Comparison of ENCODE assay signal across 10 cellular contexts in genomic region chr16:65119905-65120341, GRCh38. TPM values are rescaled to one million over a fixed set of nuclear protein-coding genes. Genes with fewer than 3 reads are reported as not detected.
DNase-seq lines count a peak whose midpoint lies in the region; ATAC-seq and TF ChIP-seq lines count a peak whose summit lies in the region.
"Had no signal": no experiment of that assay in that cellular context is flagged by ENCODE, and none has a peak within 500 bp of the region (broad histone marks: within the 10 kb centered on the region; RNA-seq: fewer than 3 reads in every experiment).

No MANE protein-coding gene starts in this region.

- 12 to 17% methylated on average over 8 of the region's 8 CpGs for WGBS in testis, 2 donors

- no peak for TF ChIP-seq POLR2A in testis (IDR thresholded peaks at IDR 0.05)

- peak overlapping the region; percentile 4; the same call in 1 of the 2 replicates for H3K9ac ChIP-seq in HUES48 (ENCODE audit: low read depth, low read length)

- H3K36me3 ChIP-seq in HUES48 (ENCODE audit: control insufficient read depth, insufficient read depth, low read length), result no peaks in the 10 kb centered on the region
- no peaks in the 10 kb centered on the region for H3K36me3 ChIP-seq in lower lobe of right lung
- H3K36me3 ChIP-seq in testis (ENCODE audit: low read depth, missing control alignments), result no peaks in the 10 kb centered on the region

- peaks cover 35% of the 10 kb centered on the region for H3K4me1 ChIP-seq in HUES48 (ENCODE audit: control insufficient read depth, insufficient read depth, low read length)
- H3K4me1 ChIP-seq in lower lobe of right lung, result peaks cover 9% of the 10 kb centered on the region
- peaks cover 16% of the 10 kb centered on the region for H3K4me1 ChIP-seq in testis

- no peak overlapping the region for H3K27ac ChIP-seq in HUES48 (ENCODE audit: low read depth, low read length)
- H3K27ac ChIP-seq in dorsolateral prefrontal cortex, result peak overlapping the region in 57 of 59 donors; percentile 42 to 96 (median 87)
- H3K27ac ChIP-seq in lower lobe of right lung, result peak overlapping the region; percentile 76
- H3K27ac ChIP-seq in testis, result peak overlapping the region; percentile 81 to 90

- H3K27me3 ChIP-seq in HUES48 (ENCODE audit: control insufficient read depth, insufficient read depth, low read length), result peaks cover 62% of the 10 kb centered on the region
- no peaks in the 10 kb centered on the region for H3K27me3 ChIP-seq in dorsolateral prefrontal cortex
- peaks cover 42% of the 10 kb centered on the region for H3K27me3 ChIP-seq in lower lobe of right lung (ENCODE audit: low read depth)
- H3K27me3 ChIP-seq in testis, result no peaks in the 10 kb centered on the region

- intact Hi-C loops in dorsolateral prefrontal cortex (cut with DNase I) (loop anchor here (5.0 to 10.0 kb wide), 7 partner anchors 63 to 1655 kb away; no protein-coding TSS in a partner anchor), lower lobe of right lung (cut with DNase I) (no loop called here), testis (cut with DNase I; ENCODE audit: low total_unique reads) (no loop called here)

- DNase-seq in dorsolateral prefrontal cortex, result peak in 7 of 10 donors; percentile 31 to 55 (median 40)
- no peak for DNase-seq in lower lobe of right lung
- DNase-seq in testis, result peak; percentile 32
- DNase-seq in foreskin melanocyte, result no peak
- DNase-seq in stimulated activated CD4-positive, alpha-beta T cell treated with anti-CD3 and anti-CD28 coated beads, Interleukin-15, amount 100 ng/mL, for 24 hours, result no peak
- DNase-seq: effector CD4-positive, alpha-beta T cell; NCI-H1694 treated with DMSO at 0.1 percent for 48 hours had no signal

- H3K4me3 ChIP-seq in HUES48 (ENCODE audit: low read depth, low read length), result peak overlapping the region; percentile 77
- peak overlapping the region; percentile 58 to 95 (median 78) for H3K4me3 ChIP-seq in dorsolateral prefrontal cortex
- H3K4me3 ChIP-seq in lower lobe of right lung, result peak overlapping the region; percentile 59
- H3K4me3 ChIP-seq in testis, result peak overlapping the region; percentile 61 to 78

- no peaks in the 10 kb centered on the region for H3K9me3 ChIP-seq in HUES48 (ENCODE audit: control insufficient read depth, insufficient read depth, low read length)
- H3K9me3 ChIP-seq in lower lobe of right lung, result no peaks in the 10 kb centered on the region
- H3K9me3 ChIP-seq in testis, result no peaks in the 10 kb centered on the region

- peak in 6 of 56 donors; percentile 4 to 16 (median 8) for TF ChIP-seq CTCF in dorsolateral prefrontal cortex (IDR thresholded peaks at IDR 0.05 in 54 of 56, conservative IDR thresholded peaks at IDR 0.05 in 2 of 56; ENCODE audit: low read depth in 1 of 56, partially characterized antibody in 56 of 56)
- TF ChIP-seq CTCF in lower lobe of right lung (IDR thresholded peaks at IDR 0.05), result no peak
- TF ChIP-seq CTCF in testis (IDR thresholded peaks at IDR 0.05), result no peak

- ATAC-seq in lower lobe of right lung, result no peak
- no peak for ATAC-seq in GM18907 (IDR thresholded peaks at IDR 0.05; ENCODE audit: unreplicated experiment)
- no peak for ATAC-seq in GM18867 (IDR thresholded peaks at IDR 0.05; ENCODE audit: unreplicated experiment)

RNA-seq across cellular contexts. Expression of gene CDH11, which starts 1.9 kb away (rescaled TPM):
- total RNA-seq in dorsolateral prefrontal cortex, result 10 to 100 TPM; 45.2 to 85.9 (median 65.3) TPM
- total RNA-seq in lower lobe of right lung, result 94.1 TPM
- 10 to 100 TPM; 24.0 to 32.8 TPM for total RNA-seq in testis
- polyA plus RNA-seq in testis (ENCODE audit: insufficient read depth, low read depth, low replicate concordance), result 32.5 TPM

Comparison
In these comparisons a context has a peak if more than half of its experiments do, and no peak if none do; other contexts are left out.
1. DNase-seq: peak in dorsolateral prefrontal cortex (7 of 10) and testis (single experiment); none in lower lobe of right lung (single experiment), foreskin melanocyte (single experiment) and stimulated activated CD4-positive, alpha-beta T cell treated with anti-CD3 and anti-CD28 coated beads, Interleukin-15, amount 100 ng/mL, for 24 hours (single experiment).
2. intact Hi-C loops: an anchor here in dorsolateral prefrontal cortex (5.0 to 10.0 kb wide); none called in lower lobe of right lung and testis.
3. Peak in every context shown above with its lines, with median percentiles within 50 percentile points of each other: H3K4me3 ChIP-seq.